13 cellular contexts compared by ENCODE assay signal in the genomic region with DNA sequence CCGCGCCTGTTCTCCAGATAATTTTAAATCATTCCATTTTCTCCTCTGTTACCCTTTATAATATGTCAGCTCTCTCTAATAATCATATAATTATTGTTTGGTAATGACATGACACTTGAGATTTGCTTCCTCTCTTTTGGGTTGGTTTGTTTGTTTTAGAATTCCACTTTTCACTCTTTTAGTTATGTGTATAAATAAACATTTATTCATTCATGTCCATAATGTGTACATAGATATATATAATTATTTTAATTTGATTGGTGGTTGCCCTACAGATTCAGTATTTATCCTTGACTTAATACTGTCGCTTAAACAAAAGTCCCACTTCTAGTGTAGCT.
DNase-seq lines count a peak whose midpoint lies in the region; ATAC-seq, FAIRE-seq and TF ChIP-seq lines count a peak whose summit lies in the region.
"Had no signal": no experiment of that assay in that cellular context is flagged by ENCODE, and none has a peak within 500 bp of the region (broad histone marks: within the 10 kb centered on the region; RNA-seq: fewer than 3 reads in every experiment).

No MANE protein-coding gene starts in this region.

- no peak for FAIRE-seq in GM19239 (lab: Jason Lieb, UNC)

- H3K36me3 ChIP-seq in aorta (ENCODE audit: control insufficient read depth in 1 of 2, insufficient read depth in 2 of 2, low read length in 1 of 2) = no peaks in the 10 kb centered on the region
- H3K36me3 ChIP-seq: BLaER1 treated with 17β-estradiol and CSF1 and Interleukin-3, amounts not matched to agents 10 nM and 100 nM; thyroid gland had no signal

- peaks cover 8% of the 10 kb centered on the region for H3K4me1 Mint-ChIP-seq in stimulated activated naive CD8-positive, alpha-beta T cell treated with anti-CD3 and anti-CD28 coated beads, Interleukin-15, Interleukin-2, amounts not matched to agents 100 ng/mL and 50 ng/mL, for 24 hours (ENCODE audit: low read depth)
- H3K4me1 Mint-ChIP-seq in nephron = peaks cover 5% of the 10 kb centered on the region

- no peaks in the 10 kb centered on the region for H3K4me1 ChIP-seq in aorta (ENCODE audit: control insufficient read depth in 1 of 2, insufficient read depth in 2 of 2, low read length in 2 of 2)

- peaks cover 2% of the 10 kb centered on the region for H3K9me3 ChIP-seq in aorta (ENCODE audit: control insufficient read depth, low read length)
- H3K9me3 ChIP-seq: thyroid gland had no signal

- H3K4me3 ChIP-seq in coronary artery = peak overlapping the region; percentile 57
- H3K4me3 ChIP-seq in aorta (ENCODE audit: low read length in 2 of 2) = no peak overlapping the region
- H3K4me3 ChIP-seq: BLaER1 treated with 17β-estradiol and CSF1 and Interleukin-3, amounts not matched to agents 10 nM and 100 nM had no signal

- H3K9me3 Mint-ChIP-seq in stimulated activated naive CD8-positive, alpha-beta T cell treated with anti-CD3 and anti-CD28 coated beads, Interleukin-15, Interleukin-2, amounts not matched to agents 100 ng/mL and 50 ng/mL, for 24 hours = no peaks in the 10 kb centered on the region
- peaks cover 8% of the 10 kb centered on the region for H3K9me3 Mint-ChIP-seq in nephron
- H3K9me3 Mint-ChIP-seq: activated T-helper 2 cell treated with anti-CD3 and anti-CD28 coated beads, Interferon-gamma antibody, Interleukin-2, Interleukin-4, amounts not matched to agents 10 μg/mL and 5 μg/mL and 100 μg/mL, durations not matched to agents 14 hours and 24 hours and 36 hours had no signal

- no peaks in the 10 kb centered on the region for H3K36me3 Mint-ChIP-seq in stimulated activated naive CD8-positive, alpha-beta T cell treated with anti-CD3 and anti-CD28 coated beads, Interleukin-15, Interleukin-2, amounts not matched to agents 100 ng/mL and 50 ng/mL, for 24 hours (ENCODE audit: low read depth)
- no peaks in the 10 kb centered on the region for H3K36me3 Mint-ChIP-seq in nephron (ENCODE audit: low read depth)

- DNase-seq in stimulated activated naive CD8-positive, alpha-beta T cell treated with anti-CD3 and anti-CD28 coated beads, Interleukin-15, Interleukin-2, amounts not matched to agents 100 U/mL and 50 U/mL, for 24 hours = no peak
- DNase-seq in coronary artery (ENCODE audit: low spot score) (no peak), NCI-H82 treated with DMSO at 0.1 percent for 48 hours (lab: John Stamatoyannopoulos, UW; ENCODE audit: unreplicated experiment) (no peak), NCI-H526 treated with DMSO at 0.1 percent for 48 hours (lab: John Stamatoyannopoulos, UW) (no peak), aorta (no peak), GM19239 (ENCODE audit: insufficient read length, low spot score) (no peak)
- DNase-seq: effector memory CD8-positive, alpha-beta T cell; NCI-H1436 treated with DMSO at 0.1 percent for 48 hours had no signal

- peaks cover 60% of the 10 kb centered on the region for H3K27me3 Mint-ChIP-seq in stimulated activated naive CD8-positive, alpha-beta T cell treated with anti-CD3 and anti-CD28 coated beads, Interleukin-15, Interleukin-2, amounts not matched to agents 100 ng/mL and 50 ng/mL, for 24 hours
- peaks cover 88% of the 10 kb centered on the region for H3K27me3 Mint-ChIP-seq in nephron (ENCODE audit: low read depth)

- no peak overlapping the region for H3K27ac Mint-ChIP-seq in stimulated activated naive CD8-positive, alpha-beta T cell treated with anti-CD3 and anti-CD28 coated beads, Interleukin-15, Interleukin-2, amounts not matched to agents 100 ng/mL and 50 ng/mL, for 24 hours
- H3K27ac Mint-ChIP-seq in nephron = no peak overlapping the region
- H3K27ac Mint-ChIP-seq: activated T-helper 2 cell treated with anti-CD3 and anti-CD28 coated beads, Interferon-gamma antibody, Interleukin-2, Interleukin-4, amounts not matched to agents 10 μg/mL and 5 μg/mL and 100 μg/mL, durations not matched to agents 14 hours and 24 hours and 36 hours; effector memory CD8-positive, alpha-beta T cell had no signal

- TF ChIP-seq CTCF in coronary artery (IDR thresholded peaks at IDR 0.05) = no peak
- no peak for TF ChIP-seq CTCF in nephron (IDR thresholded peaks at IDR 0.05; ENCODE audit: unreplicated experiment in 3 of 3)

- H3K27me3 ChIP-seq in aorta (ENCODE audit: control insufficient read depth in 1 of 2, insufficient read depth in 2 of 2, low read length in 1 of 2) = no peaks in the 10 kb centered on the region
- H3K27me3 ChIP-seq: BLaER1 treated with 17β-estradiol and CSF1 and Interleukin-3, amounts not matched to agents 10 nM and 100 nM had no signal

- no peak for ATAC-seq in stimulated activated naive CD8-positive, alpha-beta T cell treated with anti-CD3 and anti-CD28 coated beads, Interleukin-15, Interleukin-2, amounts not matched to agents 100 U/mL and 50 U/mL, for 24 hours
- no peak for ATAC-seq in aorta (ENCODE audit: low FRiP score)
- ATAC-seq: effector memory CD8-positive, alpha-beta T cell had no signal

- WGBS in aorta, 2 donors = 35 to 36% methylated on average over 3 of the region's 3 CpGs

- intact Hi-C loops in aorta (cut with DNase I) = no loop called here

- H3K4me3 Mint-ChIP-seq in stimulated activated naive CD8-positive, alpha-beta T cell treated with anti-CD3 and anti-CD28 coated beads, Interleukin-15, Interleukin-2, amounts not matched to agents 100 ng/mL and 50 ng/mL, for 24 hours = peak overlapping the region; percentile 35
- peak overlapping the region; percentile 73 to 78 (median 78) for H3K4me3 Mint-ChIP-seq in nephron
- H3K4me3 Mint-ChIP-seq: effector memory CD8-positive, alpha-beta T cell had no signal

- no peak overlapping the region for H3K27ac ChIP-seq in coronary artery
- H3K27ac ChIP-seq in aorta (ENCODE audit: low read depth in 1 of 2, low read length in 2 of 2) = no peak overlapping the region
- H3K27ac ChIP-seq: BLaER1 treated with 17β-estradiol and CSF1 and Interleukin-3, amounts not matched to agents 10 nM and 100 nM; thyroid gland had no signal
